ENCODE assay signal across 1 cellular context in the genomic region with DNA sequence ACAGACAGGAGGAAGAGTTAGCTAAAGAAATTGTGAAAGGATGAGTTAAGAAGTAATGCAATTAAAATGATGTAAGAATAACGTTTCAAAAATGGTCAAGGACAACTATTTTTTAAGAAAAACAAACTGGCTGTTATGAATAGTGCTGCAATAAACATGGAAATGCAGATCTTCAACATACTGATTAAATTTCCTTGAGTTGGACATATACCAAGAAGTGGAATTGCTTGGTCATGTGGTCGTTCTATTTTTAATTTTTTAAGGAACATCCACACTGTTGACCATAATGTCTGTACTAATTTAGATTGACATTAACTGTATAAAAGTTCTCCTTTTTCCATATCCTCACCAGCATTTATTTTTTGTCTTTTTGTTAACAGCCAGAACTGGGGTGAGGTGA.
TF ChIP-seq lines count a peak whose summit lies in the region.

No MANE protein-coding gene starts in this region.

TF ChIP-seq in WTC11, 78 proteins besides CTCF, POLR2A, EP300 and RAD21 (continued from another document):
- TF ChIP-seq NFYB (CRISPR knock-in tag; conservative IDR thresholded peaks at IDR 0.05; ENCODE audit: low read depth) (no peak), JUN (CRISPR knock-in tag; IDR thresholded peaks at IDR 0.05) (no peak), NR2C2 (CRISPR knock-in tag; IDR thresholded peaks at IDR 0.05) (no peak)
- TF ChIP-seq, protein P1, sequence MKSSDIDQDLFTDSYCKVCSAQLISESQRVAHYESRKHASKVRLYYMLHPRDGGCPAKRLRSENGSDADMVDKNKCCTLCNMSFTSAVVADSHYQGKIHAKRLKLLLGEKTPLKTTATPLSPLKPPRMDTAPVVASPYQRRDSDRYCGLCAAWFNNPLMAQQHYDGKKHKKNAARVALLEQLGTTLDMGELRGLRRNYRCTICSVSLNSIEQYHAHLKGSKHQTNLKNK (CRISPR knock-in tag; IDR thresholded peaks at IDR 0.05) = no peak
- TF ChIP-seq, protein P2, sequence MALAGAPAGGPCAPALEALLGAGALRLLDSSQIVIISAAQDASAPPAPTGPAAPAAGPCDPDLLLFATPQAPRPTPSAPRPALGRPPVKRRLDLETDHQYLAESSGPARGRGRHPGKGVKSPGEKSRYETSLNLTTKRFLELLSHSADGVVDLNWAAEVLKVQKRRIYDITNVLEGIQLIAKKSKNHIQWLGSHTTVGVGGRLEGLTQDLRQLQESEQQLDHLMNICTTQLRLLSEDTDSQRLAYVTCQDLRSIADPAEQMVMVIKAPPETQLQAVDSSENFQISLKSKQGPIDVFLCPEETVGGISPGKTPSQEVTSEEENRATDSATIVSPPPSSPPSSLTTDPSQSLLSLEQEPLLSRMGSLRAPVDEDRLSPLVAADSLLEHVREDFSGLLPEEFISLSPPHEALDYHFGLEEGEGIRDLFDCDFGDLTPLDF (CRISPR knock-in tag; IDR thresholded peaks at IDR 0.05) = no peak
- TF ChIP-seq, protein P3, sequence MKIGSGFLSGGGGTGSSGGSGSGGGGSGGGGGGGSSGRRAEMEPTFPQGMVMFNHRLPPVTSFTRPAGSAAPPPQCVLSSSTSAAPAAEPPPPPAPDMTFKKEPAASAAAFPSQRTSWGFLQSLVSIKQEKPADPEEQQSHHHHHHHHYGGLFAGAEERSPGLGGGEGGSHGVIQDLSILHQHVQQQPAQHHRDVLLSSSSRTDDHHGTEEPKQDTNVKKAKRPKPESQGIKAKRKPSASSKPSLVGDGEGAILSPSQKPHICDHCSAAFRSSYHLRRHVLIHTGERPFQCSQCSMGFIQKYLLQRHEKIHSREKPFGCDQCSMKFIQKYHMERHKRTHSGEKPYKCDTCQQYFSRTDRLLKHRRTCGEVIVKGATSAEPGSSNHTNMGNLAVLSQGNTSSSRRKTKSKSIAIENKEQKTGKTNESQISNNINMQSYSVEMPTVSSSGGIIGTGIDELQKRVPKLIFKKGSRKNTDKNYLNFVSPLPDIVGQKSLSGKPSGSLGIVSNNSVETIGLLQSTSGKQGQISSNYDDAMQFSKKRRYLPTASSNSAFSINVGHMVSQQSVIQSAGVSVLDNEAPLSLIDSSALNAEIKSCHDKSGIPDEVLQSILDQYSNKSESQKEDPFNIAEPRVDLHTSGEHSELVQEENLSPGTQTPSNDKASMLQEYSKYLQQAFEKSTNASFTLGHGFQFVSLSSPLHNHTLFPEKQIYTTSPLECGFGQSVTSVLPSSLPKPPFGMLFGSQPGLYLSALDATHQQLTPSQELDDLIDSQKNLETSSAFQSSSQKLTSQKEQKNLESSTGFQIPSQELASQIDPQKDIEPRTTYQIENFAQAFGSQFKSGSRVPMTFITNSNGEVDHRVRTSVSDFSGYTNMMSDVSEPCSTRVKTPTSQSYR (CRISPR knock-in tag; IDR thresholded peaks at IDR 0.05) = no peak
- TF ChIP-seq, protein P4, sequence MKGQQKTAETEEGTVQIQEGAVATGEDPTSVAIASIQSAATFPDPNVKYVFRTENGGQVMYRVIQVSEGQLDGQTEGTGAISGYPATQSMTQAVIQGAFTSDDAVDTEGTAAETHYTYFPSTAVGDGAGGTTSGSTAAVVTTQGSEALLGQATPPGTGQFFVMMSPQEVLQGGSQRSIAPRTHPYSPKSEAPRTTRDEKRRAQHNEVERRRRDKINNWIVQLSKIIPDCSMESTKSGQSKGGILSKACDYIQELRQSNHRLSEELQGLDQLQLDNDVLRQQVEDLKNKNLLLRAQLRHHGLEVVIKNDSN (CRISPR knock-in tag; IDR thresholded peaks at IDR 0.05) = no peak
- TF ChIP-seq, protein P5, sequence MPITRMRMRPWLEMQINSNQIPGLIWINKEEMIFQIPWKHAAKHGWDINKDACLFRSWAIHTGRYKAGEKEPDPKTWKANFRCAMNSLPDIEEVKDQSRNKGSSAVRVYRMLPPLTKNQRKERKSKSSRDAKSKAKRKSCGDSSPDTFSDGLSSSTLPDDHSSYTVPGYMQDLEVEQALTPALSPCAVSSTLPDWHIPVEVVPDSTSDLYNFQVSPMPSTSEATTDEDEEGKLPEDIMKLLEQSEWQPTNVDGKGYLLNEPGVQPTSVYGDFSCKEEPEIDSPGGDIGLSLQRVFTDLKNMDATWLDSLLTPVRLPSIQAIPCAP (CRISPR knock-in tag; IDR thresholded peaks at IDR 0.05) = no peak
- TF ChIP-seq, protein P6, sequence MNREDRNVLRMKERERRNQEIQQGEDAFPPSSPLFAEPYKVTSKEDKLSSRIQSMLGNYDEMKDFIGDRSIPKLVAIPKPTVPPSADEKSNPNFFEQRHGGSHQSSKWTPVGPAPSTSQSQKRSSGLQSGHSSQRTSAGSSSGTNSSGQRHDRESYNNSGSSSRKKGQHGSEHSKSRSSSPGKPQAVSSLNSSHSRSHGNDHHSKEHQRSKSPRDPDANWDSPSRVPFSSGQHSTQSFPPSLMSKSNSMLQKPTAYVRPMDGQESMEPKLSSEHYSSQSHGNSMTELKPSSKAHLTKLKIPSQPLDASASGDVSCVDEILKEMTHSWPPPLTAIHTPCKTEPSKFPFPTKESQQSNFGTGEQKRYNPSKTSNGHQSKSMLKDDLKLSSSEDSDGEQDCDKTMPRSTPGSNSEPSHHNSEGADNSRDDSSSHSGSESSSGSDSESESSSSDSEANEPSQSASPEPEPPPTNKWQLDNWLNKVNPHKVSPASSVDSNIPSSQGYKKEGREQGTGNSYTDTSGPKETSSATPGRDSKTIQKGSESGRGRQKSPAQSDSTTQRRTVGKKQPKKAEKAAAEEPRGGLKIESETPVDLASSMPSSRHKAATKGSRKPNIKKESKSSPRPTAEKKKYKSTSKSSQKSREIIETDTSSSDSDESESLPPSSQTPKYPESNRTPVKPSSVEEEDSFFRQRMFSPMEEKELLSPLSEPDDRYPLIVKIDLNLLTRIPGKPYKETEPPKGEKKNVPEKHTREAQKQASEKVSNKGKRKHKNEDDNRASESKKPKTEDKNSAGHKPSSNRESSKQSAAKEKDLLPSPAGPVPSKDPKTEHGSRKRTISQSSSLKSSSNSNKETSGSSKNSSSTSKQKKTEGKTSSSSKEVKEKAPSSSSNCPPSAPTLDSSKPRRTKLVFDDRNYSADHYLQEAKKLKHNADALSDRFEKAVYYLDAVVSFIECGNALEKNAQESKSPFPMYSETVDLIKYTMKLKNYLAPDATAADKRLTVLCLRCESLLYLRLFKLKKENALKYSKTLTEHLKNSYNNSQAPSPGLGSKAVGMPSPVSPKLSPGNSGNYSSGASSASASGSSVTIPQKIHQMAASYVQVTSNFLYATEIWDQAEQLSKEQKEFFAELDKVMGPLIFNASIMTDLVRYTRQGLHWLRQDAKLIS (CRISPR knock-in tag; IDR thresholded peaks at IDR 0.05; ENCODE audit: borderline replicate concordance) = no peak
- TF ChIP-seq, protein P7, sequence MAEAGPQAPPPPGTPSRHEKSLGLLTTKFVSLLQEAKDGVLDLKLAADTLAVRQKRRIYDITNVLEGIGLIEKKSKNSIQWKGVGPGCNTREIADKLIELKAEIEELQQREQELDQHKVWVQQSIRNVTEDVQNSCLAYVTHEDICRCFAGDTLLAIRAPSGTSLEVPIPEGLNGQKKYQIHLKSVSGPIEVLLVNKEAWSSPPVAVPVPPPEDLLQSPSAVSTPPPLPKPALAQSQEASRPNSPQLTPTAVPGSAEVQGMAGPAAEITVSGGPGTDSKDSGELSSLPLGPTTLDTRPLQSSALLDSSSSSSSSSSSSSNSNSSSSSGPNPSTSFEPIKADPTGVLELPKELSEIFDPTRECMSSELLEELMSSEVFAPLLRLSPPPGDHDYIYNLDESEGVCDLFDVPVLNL (CRISPR knock-in tag; IDR thresholded peaks at IDR 0.05; ENCODE audit: borderline replicate concordance, low read depth) = no peak
TF ChIP-seq in WTC11: peak in this region for 0.
